ENCODE assay signal across 34 cellular contexts in genomic region chr10:22030421-22030820, GRCh38.
"Had no signal": no experiment of that assay in that cellular context is flagged by ENCODE, and none has a peak within 500 bp of the region (broad histone marks: within the 10 kb centered on the region; RNA-seq: fewer than 3 reads in every experiment).

No MANE protein-coding gene starts in this region.

- H3K4me3 ChIP-seq: MG63 had no signal

- H3K27me3 ChIP-seq: MG63 had no signal

- H3K36me3 ChIP-seq: MG63 had no signal

- DNase-seq: Karpas-422, Kasumi-1, MG63, MM.1S, MV-4-11, NCI-H1048, NCI-H1092, NCI-H1092 treated with DMSO at 0.1 percent for 48 hours, NCI-H1105, NCI-H1105 treated with DMSO at 0.1 percent for 48 hours, NCI-H1417, NCI-H1417 treated with DMSO at 0.1 percent for 48 hours, NCI-H1436, NCI-H1436 treated with DMSO at 0.1 percent for 48 hours, NCI-H146, NCI-H1694, NCI-H1694 treated with DMSO at 0.1 percent for 48 hours, NCI-H187, NCI-H187 treated with DMSO at 0.1 percent for 48 hours, NCI-H1930, NCI-H2029, NCI-H2029 treated with DMSO at 0.1 percent for 48 hours, NCI-H2081, NCI-H2081 treated with DMSO at 0.1 percent for 48 hours, NCI-H2107, NCI-H2171, NCI-H2171 treated with DMSO at 0.1 percent for 48 hours, NCI-H2227 treated with DMSO at 0.1 percent for 48 hours, NCI-H345, NCI-H446, NCI-H446 treated with DMSO at 0.1 percent for 48 hours, NCI-H510A, NCI-H510A treated with DMSO at 0.1 percent for 48 hours, NCI-H524 had no signal
